Comparison of ENCODE assay signal across 25 cellular contexts in genomic region chr20:59351148-59352040, GRCh38. TPM values are rescaled to one million over a fixed set of nuclear protein-coding genes. Genes with fewer than 3 reads are reported as not detected.
DNase-seq lines count a peak whose midpoint lies in the region; ATAC-seq, FAIRE-seq and TF ChIP-seq lines count a peak whose summit lies in the region.
"Had no signal": no experiment of that assay in that cellular context is flagged by ENCODE, and none has a peak within 500 bp of the region (broad histone marks: within the 10 kb centered on the region; RNA-seq: fewer than 3 reads in every experiment).

No MANE protein-coding gene starts in this region.

- no peak overlapping the region for H3K4me3 ChIP-seq in Panc1 (ENCODE audit: low read depth in 2 of 2, low read length in 2 of 2)
- H3K4me3 ChIP-seq: ascending aorta had no signal

- peak overlapping the region in 1 of 2 donors; percentile 76 for H3K27ac Mint-ChIP-seq in effector memory CD8-positive, alpha-beta T cell
- H3K27ac Mint-ChIP-seq in activated CD8-positive, alpha-beta T cell treated with anti-CD3 and anti-CD28 coated beads, Interleukin-2, amount 10 ng/mL, durations not matched to agents 7 days and 5 days: no peak overlapping the region
- H3K27ac Mint-ChIP-seq in activated naive CD8-positive, alpha-beta T cell treated with anti-CD3 and anti-CD28 coated beads for 36 hours: no peak overlapping the region
- H3K27ac Mint-ChIP-seq: activated CD4-positive, alpha-beta T cell treated with anti-CD3 and anti-CD28 coated beads, Interleukin-2, amount 10 ng/mL, durations not matched to agents 24 days and 14 days; CD14-positive monocyte; natural killer cell treated with Interleukin-12 subunit alpha and Interleukin-12 subunit beta and Interleukin-15 and Interleukin-18, amount 100 ng/mL, for 72 hours had no signal

- H3K4me1 ChIP-seq in Panc1 (ENCODE audit: control insufficient read depth, insufficient read depth, low read length): peaks cover 3% of the 10 kb centered on the region; the same call in 1 of the 2 replicates
- H3K4me1 ChIP-seq: ascending aorta, foreskin keratinocyte, parathyroid adenoma had no signal

- POLR2A ChIA-PET in Panc1 (lab: Charles Lee): no interaction called here
- POLR2A ChIA-PET in activated CD8-positive, alpha-beta T cell treated with anti-CD3 and anti-CD28 coated beads, Interleukin-2, amount 10 ng/mL, durations not matched to agents 7 days and 5 days (lab: Charles Lee): no interaction called here

- DNase-seq in cardiac septum (ENCODE audit: low spot score): peak; percentile 24
- no peak for DNase-seq in Right ventricle myocardium superior
- peak; percentile 33 for DNase-seq in Panc1 (ENCODE audit: low read depth, low spot score)
- no peak for DNase-seq in effector memory CD8-positive, alpha-beta T cell
- DNase-seq in urothelium cell line (ENCODE audit: low spot score): peak; percentile 79
- no peak for DNase-seq in activated CD8-positive, alpha-beta T cell treated with anti-CD3 and anti-CD28 coated beads, Interleukin-2, amount 10 ng/mL, durations not matched to agents 7 days and 5 days
- no peak for DNase-seq in activated naive CD8-positive, alpha-beta T cell treated with anti-CD3 and anti-CD28 coated beads for 36 hours
- DNase-seq in NCI-H1436 treated with DMSO at 0.1 percent for 48 hours (lab: John Stamatoyannopoulos, UW): no peak
- DNase-seq: activated CD4-positive, alpha-beta T cell treated with anti-CD3 and anti-CD28 coated beads, Interleukin-2, amount 10 ng/mL, durations not matched to agents 24 days and 14 days; activated naive CD4-positive, alpha-beta T cell; foreskin keratinocyte; Kasumi-1; mesenchymal stem cell; NCI-H1417 treated with DMSO at 0.1 percent for 48 hours; NCI-H2171 treated with DMSO at 0.1 percent for 48 hours; NCI-H774; stimulated activated CD4-positive, alpha-beta T cell treated with anti-CD3 and anti-CD28 coated beads, Interleukin-2, amount 100 ng/mL, for 48 hours had no signal

- no peaks in the 10 kb centered on the region for H3K9me3 Mint-ChIP-seq in effector memory CD8-positive, alpha-beta T cell
- no peaks in the 10 kb centered on the region for H3K9me3 Mint-ChIP-seq in activated CD8-positive, alpha-beta T cell treated with anti-CD3 and anti-CD28 coated beads, Interleukin-2, amount 10 ng/mL, durations not matched to agents 7 days and 5 days (ENCODE audit: insufficient read depth)
- H3K9me3 Mint-ChIP-seq in activated naive CD8-positive, alpha-beta T cell treated with anti-CD3 and anti-CD28 coated beads for 36 hours: no peaks in the 10 kb centered on the region
- H3K9me3 Mint-ChIP-seq: activated CD4-positive, alpha-beta T cell treated with anti-CD3 and anti-CD28 coated beads, Interleukin-2, amount 10 ng/mL, durations not matched to agents 24 days and 14 days; natural killer cell treated with Interleukin-12 subunit alpha and Interleukin-12 subunit beta and Interleukin-15 and Interleukin-18, amount 100 ng/mL, for 72 hours had no signal

- peaks cover 3 to 6% of the 10 kb centered on the region in 2 donors for H3K4me1 Mint-ChIP-seq in effector memory CD8-positive, alpha-beta T cell (ENCODE audit: low read depth in 2 of 2)
- H3K4me1 Mint-ChIP-seq in activated CD8-positive, alpha-beta T cell treated with anti-CD3 and anti-CD28 coated beads, Interleukin-2, amount 10 ng/mL, durations not matched to agents 7 days and 5 days (ENCODE audit: low read depth): peaks cover 9% of the 10 kb centered on the region
- H3K4me1 Mint-ChIP-seq in activated naive CD8-positive, alpha-beta T cell treated with anti-CD3 and anti-CD28 coated beads for 36 hours: no peaks in the 10 kb centered on the region

- intact Hi-C loops in cardiac septum (cut with DNase I) (no loop called here), Right ventricle myocardium superior (cut with DNase I) (no loop called here), Panc1 (cut with micrococcal nuclease; ENCODE audit: unreplicated experiment) (no loop called here)

- H3K27me3 ChIP-seq in Panc1 (ENCODE audit: control insufficient read depth, insufficient read depth, low read length): no peaks in the 10 kb centered on the region
- H3K27me3 ChIP-seq: ascending aorta, foreskin keratinocyte had no signal

- in situ Hi-C loops in Panc1 (cut with HindIII; ENCODE audit: low pct_unique_long_range_greater_than_20kb, low sequenced_read_pairs): no loop called here

- CTCF ChIA-PET in Panc1 (lab: Charles Lee): no interaction called here
- CTCF ChIA-PET in activated CD8-positive, alpha-beta T cell treated with anti-CD3 and anti-CD28 coated beads, Interleukin-2, amount 10 ng/mL, durations not matched to agents 7 days and 5 days (lab: Charles Lee): no interaction called here

- H3K36me3 Mint-ChIP-seq in effector memory CD8-positive, alpha-beta T cell (ENCODE audit: insufficient read depth): no peaks in the 10 kb centered on the region
- no peaks in the 10 kb centered on the region for H3K36me3 Mint-ChIP-seq in activated CD8-positive, alpha-beta T cell treated with anti-CD3 and anti-CD28 coated beads, Interleukin-2, amount 10 ng/mL, durations not matched to agents 7 days and 5 days (ENCODE audit: low read depth)
- no peaks in the 10 kb centered on the region for H3K36me3 Mint-ChIP-seq in activated naive CD8-positive, alpha-beta T cell treated with anti-CD3 and anti-CD28 coated beads for 36 hours
- H3K36me3 Mint-ChIP-seq: CD14-positive monocyte; natural killer cell treated with Interleukin-12 subunit alpha and Interleukin-12 subunit beta and Interleukin-15 and Interleukin-18, amount 100 ng/mL, for 72 hours had no signal

- H3K4me3 Mint-ChIP-seq in effector memory CD8-positive, alpha-beta T cell: peak overlapping the region; percentile 9 to 45
- no peak overlapping the region for H3K4me3 Mint-ChIP-seq in activated CD8-positive, alpha-beta T cell treated with anti-CD3 and anti-CD28 coated beads, Interleukin-2, amount 10 ng/mL, durations not matched to agents 7 days and 5 days
- H3K4me3 Mint-ChIP-seq in activated naive CD8-positive, alpha-beta T cell treated with anti-CD3 and anti-CD28 coated beads for 36 hours: no peak overlapping the region
- H3K4me3 Mint-ChIP-seq: activated CD4-positive, alpha-beta T cell treated with anti-CD3 and anti-CD28 coated beads, Interleukin-2, amount 10 ng/mL, durations not matched to agents 24 days and 14 days; CD14-positive monocyte; natural killer cell treated with Interleukin-12 subunit alpha and Interleukin-12 subunit beta and Interleukin-15 and Interleukin-18, amount 100 ng/mL, for 72 hours had no signal

- no peak overlapping the region for H3K27ac ChIP-seq in Panc1 (ENCODE audit: low read length)
- H3K27ac ChIP-seq: ascending aorta, foreskin keratinocyte, parathyroid adenoma had no signal

- BruUV-seq in Panc1 (replicated peaks; lab: Mats Ljungman, UMichigan): no TSS peak

- peak; percentile 92 for FAIRE-seq in urothelium cell line (lab: Jason Lieb, UNC)
- FAIRE-seq: A204.1, GM18507, H54 had no signal

- TF ChIP-seq CTCF in Panc1 (IDR thresholded peaks at IDR 0.05): no peak

- H3K9me3 ChIP-seq in Panc1 (ENCODE audit: control insufficient read depth, insufficient read depth, low read depth, low read length): no peaks in the 10 kb centered on the region
- H3K9me3 ChIP-seq: ascending aorta had no signal

- H3K27me3 Mint-ChIP-seq in effector memory CD8-positive, alpha-beta T cell: peaks cover 0 to 9% of the 10 kb centered on the region in 2 donors
- peaks cover 5% of the 10 kb centered on the region for H3K27me3 Mint-ChIP-seq in activated CD8-positive, alpha-beta T cell treated with anti-CD3 and anti-CD28 coated beads, Interleukin-2, amount 10 ng/mL, durations not matched to agents 7 days and 5 days (ENCODE audit: low read depth)
- no peaks in the 10 kb centered on the region for H3K27me3 Mint-ChIP-seq in activated naive CD8-positive, alpha-beta T cell treated with anti-CD3 and anti-CD28 coated beads for 36 hours
- H3K27me3 Mint-ChIP-seq: activated CD4-positive, alpha-beta T cell treated with anti-CD3 and anti-CD28 coated beads, Interleukin-2, amount 10 ng/mL, durations not matched to agents 24 days and 14 days had no signal

- H3K36me3 ChIP-seq in Panc1 (ENCODE audit: control insufficient read depth, insufficient read depth, low read length): no peaks in the 10 kb centered on the region
- H3K36me3 ChIP-seq: ascending aorta had no signal

- no peak for ATAC-seq in Right ventricle myocardium superior (ENCODE audit: poor library complexity)
- ATAC-seq in Panc1: no peak
- no peak for ATAC-seq in effector memory CD8-positive, alpha-beta T cell (replicated peaks)
- no peak for ATAC-seq in activated CD8-positive, alpha-beta T cell treated with anti-CD3 and anti-CD28 coated beads, Interleukin-2, amount 10 ng/mL, durations not matched to agents 7 days and 5 days
- ATAC-seq: foreskin keratinocyte; natural killer cell treated with Interleukin-12 subunit alpha and Interleukin-12 subunit beta and Interleukin-15 and Interleukin-18, amount 100 ng/mL, for 72 hours had no signal

RNA-seq across cellular contexts. Expression of gene EDN3, which starts 51.0 kb away (rescaled TPM):
- not detected for total RNA-seq in cardiac septum
- total RNA-seq in Right ventricle myocardium superior: not detected
- total RNA-seq in Panc1 (2021; ENCODE audit: unreplicated experiment): not detected
- polyA plus RNA-seq in Panc1 (2012; ENCODE audit: insufficient read length): not detected
- total RNA-seq in activated CD8-positive, alpha-beta T cell treated with anti-CD3 and anti-CD28 coated beads, Interleukin-2, amount 10 ng/mL, durations not matched to agents 7 days and 5 days: not detected
- not detected for total RNA-seq in activated naive CD8-positive, alpha-beta T cell treated with anti-CD3 and anti-CD28 coated beads for 36 hours
- total RNA-seq: activated CD4-positive, alpha-beta T cell treated with anti-CD3 and anti-CD28 coated beads, Interleukin-2, amount 10 ng/mL, durations not matched to agents 24 days and 14 days; ascending aorta; foreskin keratinocyte; kidney epithelial cell; natural killer cell treated with Interleukin-12 subunit alpha and Interleukin-12 subunit beta and Interleukin-15 and Interleukin-18, amount 100 ng/mL, for 72 hours had no signal
- polyA plus RNA-seq: CD14-positive monocyte, foreskin keratinocyte had no signal

Comparison
In these comparisons a context has a peak if more than half of its experiments do, and no peak if none do; other contexts are left out.
1. DNase-seq: peak in cardiac septum (single experiment), Panc1 (single experiment) and urothelium cell line (single experiment); none in Right ventricle myocardium superior (single experiment), effector memory CD8-positive, alpha-beta T cell (0 of 3), activated CD8-positive, alpha-beta T cell treated with anti-CD3 and anti-CD28 coated beads, Interleukin-2, amount 10 ng/mL, durations not matched to agents 7 days and 5 days (single experiment), activated naive CD8-positive, alpha-beta T cell treated with anti-CD3 and anti-CD28 coated beads for 36 hours (single experiment) and NCI-H1436 treated with DMSO at 0.1 percent for 48 hours (single experiment).
2. H3K4me3 Mint-ChIP-seq: peak in effector memory CD8-positive, alpha-beta T cell (2 of 2); none in activated CD8-positive, alpha-beta T cell treated with anti-CD3 and anti-CD28 coated beads, Interleukin-2, amount 10 ng/mL, durations not matched to agents 7 days and 5 days (single experiment) and activated naive CD8-positive, alpha-beta T cell treated with anti-CD3 and anti-CD28 coated beads for 36 hours (single experiment).